In genomic region chr12:123897221-123897620, GRCh38 we compare ENCODE assay signal across 16 cellular contexts.
DNase-seq lines count a peak whose midpoint lies in the region; ATAC-seq, FAIRE-seq and TF ChIP-seq lines count a peak whose summit lies in the region.
"Had no signal": no experiment of that assay in that cellular context is flagged by ENCODE, and none has a peak within 500 bp of the region (broad histone marks: within the 10 kb centered on the region; RNA-seq: fewer than 3 reads in every experiment).

No MANE protein-coding gene starts in this region.

- H4K20me1 ChIP-seq in K562 (replicated peaks; ENCODE audit: control insufficient read depth, insufficient read depth, low read length) = no peaks in the 10 kb centered on the region; the same call in none of the 2 replicates

- no peak for TF ChIP-seq RAD21 in K562 (CRISPR knock-in tag; conservative IDR thresholded peaks at IDR 0.05 in 1 of 2, IDR thresholded peaks at IDR 0.05 in 1 of 2)

- ATAC-seq in K562 = no peak
- no peak for ATAC-seq in stimulated activated naive CD8-positive, alpha-beta T cell treated with anti-CD3 and anti-CD28 coated beads, Interleukin-15, Interleukin-2, amounts not matched to agents 100 U/mL and 50 U/mL, for 24 hours

- intact Hi-C loops in K562 (cut with micrococcal nuclease) = no loop called here

- H3K4me1 ChIP-seq in K562 (replicated peaks in 1 of 2; ENCODE audit: control insufficient read depth in 2 of 2, insufficient read depth in 2 of 2, low read length in 2 of 2) = peaks cover 0 to 4% of the 10 kb centered on the region in 2 experiments; a peak in 1 of 5 replicates
- H3K4me1 ChIP-seq: colonic mucosa, uterus had no signal

- TF ChIP-seq EP300 in K562 (IDR thresholded peaks at IDR 0.05; ENCODE audit: low read length) = no peak

- CTCF ChIA-PET in K562 (lab: Yijun Ruan, JAX; ENCODE audit: low intra/inter-chr PET ratio) = no interaction called here

- no peaks in the 10 kb centered on the region for H3K79me2 ChIP-seq in K562 (ENCODE audit: control insufficient read depth, insufficient read depth, low read length)

- no peak for FAIRE-seq in K562 (lab: Jason Lieb, UNC)

- TF ChIP-seq CTCF in AG09319 (IDR thresholded peaks at IDR 0.05; ENCODE audit: low read depth, low read length) (no peak), K562 (IDR thresholded peaks at IDR 0.05 in 2 of 3, conservative IDR thresholded peaks at IDR 0.05 in 1 of 3; ENCODE audit: insufficient read depth in 2 of 3, low read depth in 1 of 3, low read length in 3 of 3) (no peak)

- no peak overlapping the region for H3K4me3 ChIP-seq in K562
- H3K4me3 ChIP-seq: colonic mucosa, uterus had no signal

- H3K4me2 ChIP-seq in K562 (ENCODE audit: insufficient read depth, low read length) = no peak overlapping the region

- DNase-seq in AG09319 (ENCODE audit: extremely low read depth, low read depth) (peak; percentile 59), M059J (ENCODE audit: low read depth) (peak; percentile 90), K562 (ENCODE audit: extremely low read depth in 1 of 4, low spot score in 3 of 4) (no peak), kidney glomerular epithelial cell (lab: John Stamatoyannopoulos, UW) (peak; percentile 16), activated gamma-delta T cell (lab: John Stamatoyannopoulos, UW) (no peak), AG20443 (ENCODE audit: low spot score) (no peak), 8988T (no peak)
- DNase-seq in stimulated activated naive CD8-positive, alpha-beta T cell treated with anti-CD3 and anti-CD28 coated beads, Interleukin-15, Interleukin-2, amounts not matched to agents 100 U/mL and 50 U/mL, for 24 hours = no peak
- DNase-seq: activated naive CD4-positive, alpha-beta T cell treated with anti-CD3 and anti-CD28 coated beads for 36 hours; colonic mucosa; foreskin melanocyte; H9; midbrain; Right ventricle myocardium superior; stimulated activated CD4-positive, alpha-beta T cell treated with anti-CD3 and anti-CD28 coated beads, Interleukin-2, amount 100 ng/mL, for 24 hours had no signal

- in situ Hi-C loops in K562 (cut with MboI) = no loop called here

- H3K36me3 ChIP-seq in K562 (ENCODE audit: control insufficient read depth, insufficient read depth, low read length) = no peaks in the 10 kb centered on the region
- H3K36me3 ChIP-seq: colonic mucosa, uterus had no signal

- peaks cover 64 to 81% of the 10 kb centered on the region in 2 experiments for H3K27me3 ChIP-seq in K562 (ENCODE audit: control insufficient read depth in 2 of 2, insufficient read depth in 2 of 2, low read length in 2 of 2)
- H3K27me3 ChIP-seq: colonic mucosa, uterus had no signal

- no peaks in the 10 kb centered on the region for H3K9me3 ChIP-seq in K562 (replicated peaks; ENCODE audit: control insufficient read depth, insufficient read depth, low read depth, low read length)
- H3K9me3 ChIP-seq: colonic mucosa, uterus had no signal

- no peak overlapping the region for H2AFZ ChIP-seq in K562 (ENCODE audit: low read depth, low read length)

- no peak overlapping the region for H3K9ac ChIP-seq in K562 (ENCODE audit: insufficient read depth in 1 of 2, low read depth in 2 of 2, low read length in 2 of 2)

- no peak for TF ChIP-seq POLR2A in K562 (conservative IDR thresholded peaks at IDR 0.05)

- no TSS peak for BruUV-seq in K562 (replicated peaks; lab: Mats Ljungman, UMichigan)

- POLR2A ChIA-PET in K562 (lab: Yijun Ruan, JAX) = no interaction called here

- 2% methylated on average over 5 of the region's 5 CpGs for WGBS in K562 (ENCODE audit: insufficient coverage, low coverage, missing lambda C conversion rate)

- H3K27ac ChIP-seq in K562 (ENCODE audit: extremely low read depth, low read depth, low read length) = no peak overlapping the region
- H3K27ac ChIP-seq: colonic mucosa, uterus had no signal

- no peaks in the 10 kb centered on the region for H3K9me1 ChIP-seq in K562 (ENCODE audit: control insufficient read depth, insufficient read depth, low read length)

TF ChIP-seq in K562, 482 proteins besides CTCF, POLR2A, EP300 and RAD21:
- no peak for TF ChIP-seq HSF4 (CRISPR knock-in tag; IDR thresholded peaks at IDR 0.05; ENCODE audit: borderline replicate concordance)
- 0 out of 2 replicates have a peak, but pooled peaks have one; percentile 38 for TF ChIP-seq MEF2A (IDR thresholded peaks at IDR 0.05; ENCODE audit: control insufficient read depth, low read depth, low read length)
- 0 out of 2 replicates have a peak, but pooled peaks have one; percentile 53 for TF ChIP-seq MEF2D (tag; conservative IDR thresholded peaks at IDR 0.05; ENCODE audit: low read depth)
- TF ChIP-seq, protein P1, sequence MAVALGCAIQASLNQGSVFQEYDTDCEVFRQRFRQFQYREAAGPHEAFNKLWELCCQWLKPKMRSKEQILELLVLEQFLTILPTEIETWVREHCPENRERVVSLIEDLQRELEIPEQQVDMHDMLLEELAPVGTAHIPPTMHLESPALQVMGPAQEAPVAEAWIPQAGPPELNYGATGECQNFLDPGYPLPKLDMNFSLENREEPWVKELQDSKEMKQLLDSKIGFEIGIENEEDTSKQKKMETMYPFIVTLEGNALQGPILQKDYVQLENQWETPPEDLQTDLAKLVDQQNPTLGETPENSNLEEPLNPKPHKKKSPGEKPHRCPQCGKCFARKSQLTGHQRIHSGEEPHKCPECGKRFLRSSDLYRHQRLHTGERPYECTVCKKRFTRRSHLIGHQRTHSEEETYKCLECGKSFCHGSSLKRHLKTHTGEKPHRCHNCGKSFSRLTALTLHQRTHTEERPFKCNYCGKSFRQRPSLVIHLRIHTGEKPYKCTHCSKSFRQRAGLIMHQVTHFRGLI (CRISPR knock-in tag; IDR thresholded peaks at IDR 0.05) = no peak
- no peak for TF ChIP-seq PCBP1 (IDR thresholded peaks at IDR 0.05; ENCODE audit: low read depth, low read length, poor library complexity, severe bottlenecking)
- TF ChIP-seq FOSL1 (tag; conservative IDR thresholded peaks at IDR 0.05) = peak; percentile 66
- TF ChIP-seq BRCA1 (IDR thresholded peaks at IDR 0.05) = no peak
- TF ChIP-seq BRCA1 (CRISPR knock-in tag; IDR thresholded peaks at IDR 0.05) = no peak
- TF ChIP-seq NR2C1 (IDR thresholded peaks at IDR 0.05) = no peak
- TF ChIP-seq NR2C1 (tag; IDR thresholded peaks at IDR 0.05) = no peak
- no peak for TF ChIP-seq ZNF239 (CRISPR knock-in tag; IDR thresholded peaks at IDR 0.05)
- TF ChIP-seq ZNF431 (CRISPR knock-in tag; IDR thresholded peaks at IDR 0.05) = no peak
- TF ChIP-seq ZNF23 (CRISPR knock-in tag; IDR thresholded peaks at IDR 0.05) = no peak
- TF ChIP-seq, protein P2, sequence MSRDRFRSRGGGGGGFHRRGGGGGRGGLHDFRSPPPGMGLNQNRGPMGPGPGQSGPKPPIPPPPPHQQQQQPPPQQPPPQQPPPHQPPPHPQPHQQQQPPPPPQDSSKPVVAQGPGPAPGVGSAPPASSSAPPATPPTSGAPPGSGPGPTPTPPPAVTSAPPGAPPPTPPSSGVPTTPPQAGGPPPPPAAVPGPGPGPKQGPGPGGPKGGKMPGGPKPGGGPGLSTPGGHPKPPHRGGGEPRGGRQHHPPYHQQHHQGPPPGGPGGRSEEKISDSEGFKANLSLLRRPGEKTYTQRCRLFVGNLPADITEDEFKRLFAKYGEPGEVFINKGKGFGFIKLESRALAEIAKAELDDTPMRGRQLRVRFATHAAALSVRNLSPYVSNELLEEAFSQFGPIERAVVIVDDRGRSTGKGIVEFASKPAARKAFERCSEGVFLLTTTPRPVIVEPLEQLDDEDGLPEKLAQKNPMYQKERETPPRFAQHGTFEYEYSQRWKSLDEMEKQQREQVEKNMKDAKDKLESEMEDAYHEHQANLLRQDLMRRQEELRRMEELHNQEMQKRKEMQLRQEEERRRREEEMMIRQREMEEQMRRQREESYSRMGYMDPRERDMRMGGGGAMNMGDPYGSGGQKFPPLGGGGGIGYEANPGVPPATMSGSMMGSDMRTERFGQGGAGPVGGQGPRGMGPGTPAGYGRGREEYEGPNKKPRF (IDR thresholded peaks at IDR 0.05; ENCODE audit: low read depth, low read length) = no peak
- no peak for TF ChIP-seq CHD2 (IDR thresholded peaks at IDR 0.05; ENCODE audit: low read depth, low read length)
- no peak for TF ChIP-seq ZHX1 (conservative IDR thresholded peaks at IDR 0.05; ENCODE audit: low read length)
- TF ChIP-seq SMAD3 (CRISPR knock-in tag; conservative IDR thresholded peaks at IDR 0.05) = no peak
- peak; percentile 46; the same call in 1 of the 2 replicates for TF ChIP-seq ATF3 (IDR thresholded peaks at IDR 0.05)
- no peak for TF ChIP-seq ATF3 (CRISPR knock-in tag; conservative IDR thresholded peaks at IDR 0.05)
- TF ChIP-seq TEAD4 (IDR thresholded peaks at IDR 0.05; ENCODE audit: low read length) = no peak
- no peak for TF ChIP-seq TEAD4 (CRISPR knock-in tag; IDR thresholded peaks at IDR 0.05; ENCODE audit: borderline replicate concordance)
- no peak for TF ChIP-seq ZNF174 (CRISPR knock-in tag; IDR thresholded peaks at IDR 0.05)
- TF ChIP-seq ARNT (IDR thresholded peaks at IDR 0.05) = no peak
TF ChIP-seq in K562: peak in this region for 4.

Comparison
In these comparisons a context has a peak if more than half of its experiments do, and no peak if none do; other contexts are left out.
1. DNase-seq: peak in AG09319 (single experiment), M059J (single experiment) and kidney glomerular epithelial cell (single experiment); none in K562 (0 of 4), activated gamma-delta T cell (single experiment), AG20443 (single experiment), stimulated activated naive CD8-positive, alpha-beta T cell treated with anti-CD3 and anti-CD28 coated beads, Interleukin-15, Interleukin-2, amounts not matched to agents 100 U/mL and 50 U/mL, for 24 hours (single experiment) and 8988T (single experiment).